Comparison of ENCODE assay signal across 14 cellular contexts in the genomic region with DNA sequence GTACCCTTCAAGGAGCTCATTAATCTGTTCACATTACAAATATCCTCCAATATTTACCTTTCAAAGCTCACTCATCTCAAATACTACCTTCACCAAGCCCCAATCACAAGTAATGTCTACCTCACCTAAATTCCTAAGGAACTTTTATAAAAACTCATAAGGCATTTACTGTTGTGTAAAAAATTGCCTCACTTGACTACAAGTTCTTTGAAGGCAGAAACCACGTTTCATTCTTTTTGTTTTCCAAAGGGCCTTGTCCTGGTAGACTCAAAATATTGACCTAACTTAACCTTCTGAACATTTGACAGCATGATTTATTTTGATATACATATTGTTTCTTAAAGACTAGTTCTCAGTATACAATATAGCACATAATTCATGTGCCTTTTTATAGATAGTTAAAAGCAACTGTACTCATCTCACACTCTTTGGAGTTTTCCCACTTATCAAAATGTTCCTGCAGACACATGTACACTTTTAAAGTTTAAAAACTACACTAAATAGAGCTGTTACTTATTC. TPM values are rescaled to one million over a fixed set of nuclear protein-coding genes. Genes with fewer than 3 reads are reported as not detected.
DNase-seq lines count a peak whose midpoint lies in the region; ATAC-seq and TF ChIP-seq lines count a peak whose summit lies in the region.
"Had no signal": no experiment of that assay in that cellular context is flagged by ENCODE, and none has a peak within 500 bp of the region (broad histone marks: within the 10 kb centered on the region; RNA-seq: fewer than 3 reads in every experiment).

No MANE protein-coding gene starts in this region.

- H2AFZ ChIP-seq in ACC112 (ENCODE audit: low read length, unreplicated experiment): no peak overlapping the region

- POLR2A ChIA-PET in HEK293T (lab: Yijun Ruan, JAX): interaction anchor here (1.1 kb wide), 1 partner anchor 222 kb away, joined by 3 read pairs; a partner anchor contains a TSS

- TF ChIP-seq CTCF in adrenal gland (IDR thresholded peaks at IDR 0.05): no peak
- no peak for TF ChIP-seq CTCF in GM10266 (IDR thresholded peaks at IDR 0.05; ENCODE audit: control insufficient read depth, insufficient read depth, low read depth, missing control alignments)

- H3K27me3 ChIP-seq in ACC112 (ENCODE audit: insufficient read depth, low read length): no peaks in the 10 kb centered on the region
- H3K27me3 ChIP-seq in adrenal gland: no peaks in the 10 kb centered on the region
- H3K27me3 ChIP-seq: cardiac muscle cell had no signal

- H3K4me1 ChIP-seq in ACC112 (ENCODE audit: control insufficient read depth, insufficient read depth, low read length, unreplicated experiment): peaks cover 26% of the 10 kb centered on the region
- H3K4me1 ChIP-seq in adrenal gland (replicated peaks in 1 of 2): peaks cover 22 to 48% of the 10 kb centered on the region in 2 donors

- DNase-seq in HEK293T (ENCODE audit: extremely low spot score): no peak
- DNase-seq in adrenal gland: no peak
- DNase-seq in naive B cell: no peak
- no peak for DNase-seq in NK-92 treated with Interleukin-12 subunit alpha and Interleukin-12 subunit beta, amount 100 ng/mL, for 24 hours (lab: John Stamatoyannopoulos, UW)
- DNase-seq in DMS 273 treated with DMSO at 0.1 percent for 48 hours (lab: John Stamatoyannopoulos, UW): no peak
- DNase-seq in GM10266 (ENCODE audit: extremely low spot score): no peak
- no peak for DNase-seq in caudate nucleus (lab: John Stamatoyannopoulos, UW)
- DNase-seq: activated CD8-positive, alpha-beta memory T cell treated with anti-CD3 and anti-CD28 coated beads for 24 hours; KBM-7; NCI-H345; stimulated activated CD4-positive, alpha-beta T cell treated with anti-CD3 and anti-CD28 coated beads, Interleukin-15, amount 100 ng/mL, for 24 hours; stimulated activated naive CD4-positive, alpha-beta T cell had no signal

- H3K4me3 Mint-ChIP-seq in naive B cell: peak overlapping the region in 6 of 8 donors; percentile 62 to 94 (median 76)

- H3K4me3 ChIP-seq in ACC112 (ENCODE audit: low read depth, low read length): peak overlapping the region; percentile 91
- H3K4me3 ChIP-seq in adrenal gland: peak overlapping the region in 1 of 4 donors; percentile 91
- H3K4me3 ChIP-seq: cardiac muscle cell had no signal

- H3K4me1 Mint-ChIP-seq in naive B cell: peaks cover 25 to 50% (median 40%) of the 10 kb centered on the region in 3 donors

- peak overlapping the region in 3 of 6 donors; percentile 18 to 90 (median 59) for H3K27ac Mint-ChIP-seq in naive B cell

- H3K9me3 Mint-ChIP-seq in naive B cell: no peaks in the 10 kb centered on the region

- H3K27me3 Mint-ChIP-seq in naive B cell: peaks cover 0 to 6% (median 0%) of the 10 kb centered on the region in 3 donors

- no peak for ATAC-seq in naive B cell (ENCODE audit: low read depth in 2 of 2)

- no peak for TF ChIP-seq POLR2A in adrenal gland (IDR thresholded peaks at IDR 0.05)

- peak overlapping the region; percentile 79 for H3K27ac ChIP-seq in ACC112 (ENCODE audit: low read depth, low read length)
- H3K27ac ChIP-seq in adrenal gland: peak overlapping the region in 4 of 5 donors; percentile 77 to 95 (median 94)
- no peak overlapping the region for H3K27ac ChIP-seq in caudate nucleus (ENCODE audit: low read depth, low read length)
- H3K27ac ChIP-seq: cardiac muscle cell had no signal

- H3K9me3 ChIP-seq in adrenal gland (replicated peaks in 1 of 3): no peaks in the 10 kb centered on the region

- WGBS in adrenal gland, 4 donors: 14 to 29% (median 21%) methylated on average over 1 of the region's 1 CpG

- H3K79me2 ChIP-seq in ACC112 (ENCODE audit: control insufficient read depth, insufficient read depth, low read length, unreplicated experiment): peaks cover 71% of the 10 kb centered on the region

- no peaks in the 10 kb centered on the region for H3K36me3 Mint-ChIP-seq in naive B cell

- H3K36me3 ChIP-seq in ACC112 (ENCODE audit: insufficient read depth, low read length) (no peaks in the 10 kb centered on the region), adrenal gland (replicated peaks in 1 of 2) (no peaks in the 10 kb centered on the region)
- H3K36me3 ChIP-seq: cardiac muscle cell had no signal

- intact Hi-C loops in adrenal gland (cut with DNase I): no loop called here

- CTCF ChIA-PET in HEK293T (lab: Yijun Ruan, JAX): interaction anchor here (0.5 kb wide), 1 partner anchor 357 kb away, joined by 4 read pairs; no protein-coding TSS in a partner anchor

TF ChIP-seq in HEK293T, 16 proteins besides CTCF, POLR2A, EP300 and RAD21:
- TF ChIP-seq SUZ12 (IDR thresholded peaks at IDR 0.05) (no peak), SP1 (IDR thresholded peaks at IDR 0.05) (no peak)
- TF ChIP-seq, protein P1, sequence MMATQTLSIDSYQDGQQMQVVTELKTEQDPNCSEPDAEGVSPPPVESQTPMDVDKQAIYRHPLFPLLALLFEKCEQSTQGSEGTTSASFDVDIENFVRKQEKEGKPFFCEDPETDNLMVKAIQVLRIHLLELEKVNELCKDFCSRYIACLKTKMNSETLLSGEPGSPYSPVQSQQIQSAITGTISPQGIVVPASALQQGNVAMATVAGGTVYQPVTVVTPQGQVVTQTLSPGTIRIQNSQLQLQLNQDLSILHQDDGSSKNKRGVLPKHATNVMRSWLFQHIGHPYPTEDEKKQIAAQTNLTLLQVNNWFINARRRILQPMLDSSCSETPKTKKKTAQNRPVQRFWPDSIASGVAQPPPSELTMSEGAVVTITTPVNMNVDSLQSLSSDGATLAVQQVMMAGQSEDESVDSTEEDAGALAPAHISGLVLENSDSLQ (IDR thresholded peaks at IDR 0.05): peak; percentile 62

RNA-seq across cellular contexts. Expression of a gene that starts 2.5 kb away (rescaled TPM):
- total RNA-seq in adrenal gland: 10 to 100 TPM; 46.8 to 95.7 (median 69.2) TPM
- 10 to 100 TPM; 29.6 to 65.6 (median 34.6) TPM for polyA plus RNA-seq in adrenal gland
- 10 to 100 TPM; 31.1 to 43.1 (median 37.6) TPM for polyA plus RNA-seq in naive B cell (ENCODE audit: low read depth in 6 of 6)

RNA-seq across cellular contexts. Expression of a gene that starts 22.3 kb away (rescaled TPM):
- 10 to 100 TPM in 7 of 8 donors, 1 to 10 TPM in 1; 9.6 to 24.2 (median 17.2) TPM for total RNA-seq in adrenal gland
- polyA plus RNA-seq in adrenal gland: 10 to 100 TPM in 1 of 3 donors, 1 to 10 TPM in 2; 2.4 to 17.0 (median 2.7) TPM
- polyA plus RNA-seq in naive B cell (ENCODE audit: low read depth in 6 of 6): 10 to 100 TPM in 5 of 6 donors, 1 to 10 TPM in 1; 7.4 to 15.3 (median 13.0) TPM
